In genomic region chr10:17586741-17587720, GRCh38 we compare ENCODE assay signal across 9 cellular contexts. TPM values are rescaled to one million over a fixed set of nuclear protein-coding genes. Genes with fewer than 3 reads are reported as not detected.
DNase-seq lines count a peak whose midpoint lies in the region; ATAC-seq, FAIRE-seq and TF ChIP-seq lines count a peak whose summit lies in the region.
"Had no signal": no experiment of that assay in that cellular context is flagged by ENCODE, and none has a peak within 500 bp of the region (broad histone marks: within the 10 kb centered on the region; RNA-seq: fewer than 3 reads in every experiment).

No MANE protein-coding gene starts in this region.

- POLR2A ChIA-PET in activated B cell treated with CpG ODN at 0.5 μM for 24 hours (lab: Charles Lee), result interaction anchor here (0.6 kb wide), 1 partner anchor 218 kb away, joined by 3 read pairs; no protein-coding TSS in a partner anchor

- ATAC-seq in HG03097 (IDR thresholded peaks at IDR 0.05; ENCODE audit: low FRiP score, unreplicated experiment) (peak; percentile 64), activated B cell treated with CpG ODN at 0.5 μM for 24 hours (ENCODE audit: low read depth) (no peak), HG03439 (IDR thresholded peaks at IDR 0.05; ENCODE audit: unreplicated experiment) (no peak), mucosa of descending colon (no peak)

- intact Hi-C loops in activated B cell treated with CpG ODN at 0.5 μM for 24 hours (cut with micrococcal nuclease) (no loop called here), mucosa of descending colon (cut with DNase I, micrococcal nuclease) (no loop called here)

- TF ChIP-seq CTCF in activated B cell treated with CpG ODN at 0.5 μM for 24 hours (IDR thresholded peaks at IDR 0.05) (no peak), mucosa of descending colon (IDR thresholded peaks at IDR 0.05) (no peak)

- FAIRE-seq in small intestine (lab: Jason Lieb, UNC), result no peak

- peak overlapping the region; percentile 51 for H3K4me3 Mint-ChIP-seq in activated naive CD4-positive, alpha-beta T cell treated with anti-CD3 and anti-CD28 coated beads, Interleukin-2, amount 50 U/mL, for 24 hours
- H3K4me3 Mint-ChIP-seq in activated B cell treated with CpG ODN at 0.5 μM for 24 hours, result peak overlapping the region; percentile 24

- CTCF ChIA-PET in activated B cell treated with CpG ODN at 0.5 μM for 24 hours (lab: Charles Lee), result no interaction called here

- H3K27me3 Mint-ChIP-seq in activated naive CD4-positive, alpha-beta T cell treated with anti-CD3 and anti-CD28 coated beads, Interleukin-2, amount 50 U/mL, for 24 hours, result no peaks in the 10 kb centered on the region
- H3K27me3 Mint-ChIP-seq in activated B cell treated with CpG ODN at 0.5 μM for 24 hours, result peaks cover 4% of the 10 kb centered on the region

- no peaks in the 10 kb centered on the region for H3K27me3 ChIP-seq in small intestine (ENCODE audit: control insufficient read depth in 2 of 2, insufficient read depth in 2 of 2, low read length in 2 of 2)

- H3K4me3 ChIP-seq in skeletal muscle cell (ENCODE audit: low read depth, low read length) (no peak overlapping the region), mucosa of descending colon (no peak overlapping the region), small intestine (ENCODE audit: low read depth in 1 of 2, low read length in 2 of 2) (no peak overlapping the region)

- H3K4me1 ChIP-seq in mucosa of descending colon (ENCODE audit: low read depth) (no peaks in the 10 kb centered on the region), small intestine (ENCODE audit: control insufficient read depth in 2 of 2, insufficient read depth in 1 of 2, low read depth in 1 of 2, low read length in 1 of 2) (no peaks in the 10 kb centered on the region)

- 61 to 68% (median 64%) methylated on average over 13 of the region's 13 CpGs for WGBS in small intestine, 3 donors

- H3K27ac ChIP-seq in small intestine (ENCODE audit: low read depth in 1 of 2, low read length in 1 of 2), result no peak overlapping the region

- H3K36me3 ChIP-seq in mucosa of descending colon (ENCODE audit: low read depth), result no peaks in the 10 kb centered on the region
- no peaks in the 10 kb centered on the region for H3K36me3 ChIP-seq in small intestine (ENCODE audit: control insufficient read depth in 2 of 2, insufficient read depth in 2 of 2, low read length in 2 of 2)

- H3K9me3 Mint-ChIP-seq in activated naive CD4-positive, alpha-beta T cell treated with anti-CD3 and anti-CD28 coated beads, Interleukin-2, amount 50 U/mL, for 24 hours, result no peaks in the 10 kb centered on the region
- H3K9me3 Mint-ChIP-seq in activated B cell treated with CpG ODN at 0.5 μM for 24 hours, result no peaks in the 10 kb centered on the region

- H3K4me1 Mint-ChIP-seq in activated naive CD4-positive, alpha-beta T cell treated with anti-CD3 and anti-CD28 coated beads, Interleukin-2, amount 50 U/mL, for 24 hours, result peaks cover 20% of the 10 kb centered on the region
- H3K4me1 Mint-ChIP-seq in activated B cell treated with CpG ODN at 0.5 μM for 24 hours, result peaks cover 19% of the 10 kb centered on the region

- no peaks in the 10 kb centered on the region for H3K36me3 Mint-ChIP-seq in activated naive CD4-positive, alpha-beta T cell treated with anti-CD3 and anti-CD28 coated beads, Interleukin-2, amount 50 U/mL, for 24 hours
- no peaks in the 10 kb centered on the region for H3K36me3 Mint-ChIP-seq in activated B cell treated with CpG ODN at 0.5 μM for 24 hours (ENCODE audit: low read depth)

- H3K9me3 ChIP-seq in mucosa of descending colon (no peaks in the 10 kb centered on the region), small intestine (ENCODE audit: control insufficient read depth, low read depth) (no peaks in the 10 kb centered on the region)

- peak overlapping the region; percentile 41 for H3K27ac Mint-ChIP-seq in activated naive CD4-positive, alpha-beta T cell treated with anti-CD3 and anti-CD28 coated beads, Interleukin-2, amount 50 U/mL, for 24 hours
- H3K27ac Mint-ChIP-seq in activated B cell treated with CpG ODN at 0.5 μM for 24 hours, result no peak overlapping the region

- DNase-seq in activated naive CD4-positive, alpha-beta T cell treated with Interleukin-2 at 50 U/mL for 16 hours, result no peak
- DNase-seq in activated B cell treated with CpG ODN at 0.5 μM for 24 hours (no peak), skeletal muscle cell (ENCODE audit: low read depth) (peak; percentile 6), mucosa of descending colon (no peak), small intestine (no peak)
- DNase-seq: islet precursor cell had no signal

RNA-seq across cellular contexts. Expression of gene HACD1, which starts 30.1 kb away (rescaled TPM):
- 1.8 and 2.6 TPM in 2 replicates for total RNA-seq in activated B cell treated with CpG ODN at 0.5 μM for 24 hours
- total RNA-seq in mucosa of descending colon, result 10 to 100 TPM in 1 of 3 donors, 1 to 10 TPM in 2; 2.8 to 33.8 (median 6.3) TPM
- polyA plus RNA-seq in small intestine, result 1 to 10 TPM in 2 of 3 donors, not detected in 1; 3.0 to 4.7 TPM

RNA-seq across cellular contexts. Expression of gene STAM, which starts 56.9 kb away (rescaled TPM):
- total RNA-seq in activated B cell treated with CpG ODN at 0.5 μM for 24 hours, result 25.5 and 28.7 TPM in 2 replicates
- 10 to 100 TPM; 16.4 to 17.8 (median 17.6) TPM for total RNA-seq in mucosa of descending colon
- polyA plus RNA-seq in small intestine, result 10 to 100 TPM in 2 of 3 donors, 1 to 10 TPM in 1; 8.4 to 11.4 (median 10.3) TPM
